ENCODE assay signal across 21 cellular contexts in the genomic region with DNA sequence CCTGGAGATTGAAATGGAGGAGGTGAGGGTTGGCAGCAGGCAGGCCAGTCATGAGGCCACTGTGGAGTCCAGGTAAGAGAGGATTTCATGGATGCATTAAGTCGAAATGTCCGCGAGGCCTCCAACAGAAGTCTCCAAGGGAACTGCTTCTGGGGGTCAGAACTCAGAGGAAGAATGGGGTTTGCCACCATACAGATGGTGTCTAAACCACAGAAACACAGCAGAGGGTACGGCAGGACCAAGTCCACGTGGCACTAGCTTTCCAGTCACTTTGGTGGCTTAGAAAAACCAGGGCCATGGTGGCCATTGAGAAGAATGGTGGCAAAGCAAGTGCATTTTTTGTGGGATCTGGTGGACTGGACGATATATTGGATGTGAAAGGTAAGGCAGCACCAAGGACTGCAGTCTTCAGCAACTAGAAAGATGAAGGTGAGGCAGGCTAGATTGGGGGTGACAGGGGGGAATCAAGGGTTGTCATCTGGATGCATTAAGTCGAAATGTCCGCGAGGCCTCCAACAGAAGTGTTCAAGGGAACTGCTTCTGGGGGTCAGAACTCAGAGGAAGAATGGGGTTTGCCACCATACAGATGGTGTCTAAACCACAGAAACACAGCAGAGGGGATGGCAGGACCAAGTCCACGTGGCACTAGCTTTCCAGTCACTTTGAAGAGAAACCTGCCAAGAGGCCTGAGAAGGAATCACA.
"Had no signal": no experiment of that assay in that cellular context is flagged by ENCODE, and none has a peak within 500 bp of the region (broad histone marks: within the 10 kb centered on the region; RNA-seq: fewer than 3 reads in every experiment).

No MANE protein-coding gene starts in this region.

- H3K4me3 Mint-ChIP-seq: activated CD4-positive, alpha-beta T cell treated with anti-CD3 and anti-CD28 coated beads for 36 hours; activated naive CD4-positive, alpha-beta T cell treated with anti-CD3 and anti-CD28 coated beads, Interleukin-2, amount 50 U/mL, for 24 hours; activated T-cell treated with anti-CD3 and anti-CD28 coated beads, Interleukin-2, amount 50 U/mL, for 4 hours; stimulated activated memory B cell treated with anti-CD40 and anti-IgM and Interleukin-4, amounts not matched to agents 10 μg/mL and 1 μg/mL and 100 μg/mL, for 72 hours; T-helper 2 cell treated with Interferon-gamma antibody and Interleukin-4, amounts not matched to agents 5 μg/mL and 100 μg/mL, for 36 hours; WTC11 had no signal

- H3K9me3 Mint-ChIP-seq: activated naive CD4-positive, alpha-beta T cell treated with anti-CD3 and anti-CD28 coated beads, Interleukin-2, amount 50 U/mL, for 24 hours; activated T-cell treated with anti-CD3 and anti-CD28 coated beads, Interleukin-2, amount 50 U/mL, for 4 hours; stimulated activated memory B cell treated with anti-CD40 and anti-IgM and Interleukin-4, amounts not matched to agents 10 μg/mL and 1 μg/mL and 100 μg/mL, for 72 hours; T-helper 2 cell treated with Interferon-gamma antibody and Interleukin-4, amounts not matched to agents 5 μg/mL and 100 μg/mL, for 36 hours; WTC11 had no signal

- H3K4me3 ChIP-seq: ascending aorta, coronary artery, esophagus squamous epithelium, lower lobe of right lung, ovary, thoracic aorta, upper lobe of left lung had no signal

- H3K4me1 ChIP-seq: lower lobe of right lung had no signal

- H3K4me1 Mint-ChIP-seq: activated CD4-positive, alpha-beta T cell treated with anti-CD3 and anti-CD28 coated beads for 36 hours had no signal

- FAIRE-seq: endothelial cell of umbilical vein, islet of Langerhans, small intestine, TTC549 had no signal

- H3K27ac Mint-ChIP-seq: activated CD4-positive, alpha-beta T cell treated with anti-CD3 and anti-CD28 coated beads for 36 hours; activated naive CD4-positive, alpha-beta T cell treated with anti-CD3 and anti-CD28 coated beads, Interleukin-2, amount 50 U/mL, for 24 hours; stimulated activated memory B cell treated with anti-CD40 and anti-IgM and Interleukin-4, amounts not matched to agents 10 μg/mL and 1 μg/mL and 100 μg/mL, for 72 hours; T-helper 2 cell treated with Interferon-gamma antibody and Interleukin-4, amounts not matched to agents 5 μg/mL and 100 μg/mL, for 36 hours; WTC11 had no signal

- H3K27ac ChIP-seq: ascending aorta, coronary artery, esophagus squamous epithelium, lower lobe of right lung, ovary, thoracic aorta, upper lobe of left lung had no signal

- ATAC-seq: activated CD4-positive, alpha-beta T cell treated with anti-CD3 and anti-CD28 coated beads for 36 hours; lower lobe of right lung; stimulated activated memory B cell treated with anti-CD40 and anti-IgM and Interleukin-4, amounts not matched to agents 10 μg/mL and 1 μg/mL and 100 μg/mL, for 72 hours had no signal

- DNase-seq: activated CD4-positive, alpha-beta T cell treated with anti-CD3 and anti-CD28 coated beads for 36 hours; activated CD4-positive, alpha-beta T cell treated with anti-CD3 and anti-CD28 coated beads, Interleukin-2, amount 50 U/mL, for 48 hours; activated gamma-delta T cell; activated T-cell treated with anti-CD3 and anti-CD28 coated beads, Interleukin-2, amount 50 U/mL, for 4 hours; effector CD4-positive, alpha-beta T cell; esophagus squamous epithelium; lower lobe of right lung; ovary; small intestine; stimulated activated CD4-positive, alpha-beta T cell treated with anti-CD3 and anti-CD28 coated beads, Interleukin-4, amount 100 ng/mL, for 1 hour had no signal

- H3K27me3 ChIP-seq: ascending aorta, ovary had no signal

- H3K36me3 Mint-ChIP-seq: activated naive CD4-positive, alpha-beta T cell treated with anti-CD3 and anti-CD28 coated beads, Interleukin-2, amount 50 U/mL, for 24 hours; stimulated activated memory B cell treated with anti-CD40 and anti-IgM and Interleukin-4, amounts not matched to agents 10 μg/mL and 1 μg/mL and 100 μg/mL, for 72 hours; WTC11 had no signal

- H3K36me3 ChIP-seq: ascending aorta, esophagus squamous epithelium, lower lobe of right lung, ovary, thoracic aorta, upper lobe of left lung had no signal

- H3K9me3 ChIP-seq: ascending aorta, esophagus squamous epithelium, lower lobe of right lung, ovary, thoracic aorta, upper lobe of left lung had no signal
